10 cellular contexts compared by ENCODE assay signal in the genomic region with DNA sequence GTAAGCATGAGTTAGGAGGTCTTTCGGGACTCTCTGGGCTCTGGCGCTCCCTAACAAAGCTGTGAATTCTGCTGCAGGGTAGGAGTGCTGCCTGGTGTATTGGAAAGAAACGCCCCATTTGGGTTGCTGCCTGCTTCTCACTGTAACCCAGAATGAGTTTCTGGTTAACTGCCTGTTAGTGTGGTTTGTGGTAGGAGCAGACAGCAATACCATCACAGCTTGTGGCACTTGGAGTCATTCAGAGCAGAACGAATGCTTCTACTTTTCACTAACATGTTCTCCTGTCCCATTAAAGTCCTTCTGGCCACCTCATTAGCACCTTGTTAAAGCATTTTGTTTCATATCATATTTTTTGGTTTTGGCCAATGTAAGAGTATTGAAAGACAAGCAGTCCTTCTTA. TPM values are rescaled to one million over a fixed set of nuclear protein-coding genes. Genes with fewer than 3 reads are reported as not detected.
DNase-seq lines count a peak whose midpoint lies in the region; ATAC-seq and TF ChIP-seq lines count a peak whose summit lies in the region.
"Had no signal": no experiment of that assay in that cellular context is flagged by ENCODE, and none has a peak within 500 bp of the region (broad histone marks: within the 10 kb centered on the region; RNA-seq: fewer than 3 reads in every experiment).

No MANE protein-coding gene starts in this region.

- no peaks in the 10 kb centered on the region for H3K27me3 Mint-ChIP-seq in activated naive CD4-positive, alpha-beta T cell treated with anti-CD3 and anti-CD28 coated beads for 36 hours (ENCODE audit: low read depth)
- H3K27me3 Mint-ChIP-seq in type B pancreatic cell, result no peaks in the 10 kb centered on the region

- no peak overlapping the region for H3K27ac Mint-ChIP-seq in stimulated activated effector memory CD8-positive, alpha-beta T cell treated with anti-CD3 and anti-CD28 coated beads, Interleukin-12 subunit alpha, Interleukin-12 subunit beta, amount 100 ng/mL, for 72 hours
- no peak overlapping the region for H3K27ac Mint-ChIP-seq in activated naive CD4-positive, alpha-beta T cell treated with anti-CD3 and anti-CD28 coated beads for 36 hours
- H3K27ac Mint-ChIP-seq in type B pancreatic cell, result no peak overlapping the region

- peak; percentile 20 for DNase-seq in activated CD4-positive, alpha-beta T cell treated with anti-CD3 and anti-CD28 coated beads for 48 hours
- no peak for DNase-seq in activated CD4-positive, alpha-beta T cell treated with anti-CD3 and anti-CD28 coated beads for 4 hours
- DNase-seq in HT1080 (ENCODE audit: low read depth), result peak; percentile 33
- DNase-seq in astrocyte of the hippocampus (ENCODE audit: low read depth, low spot score), result peak; percentile 90
- no peak for DNase-seq in stimulated activated effector memory CD8-positive, alpha-beta T cell treated with anti-CD3 and anti-CD28 coated beads, Interleukin-12 subunit alpha, Interleukin-12 subunit beta, amount 100 ng/mL, for 72 hours (ENCODE audit: low spot score in 2 of 2)
- DNase-seq in activated naive CD4-positive, alpha-beta T cell treated with anti-CD3 and anti-CD28 coated beads for 36 hours, result no peak
- no peak for DNase-seq in HT-29 (ENCODE audit: low spot score)
- no peak for DNase-seq in type B pancreatic cell (ENCODE audit: extremely low spot score, unreplicated experiment)
- DNase-seq: thyroid gland had no signal

- no peaks in the 10 kb centered on the region for H3K36me3 Mint-ChIP-seq in stimulated activated effector memory CD8-positive, alpha-beta T cell treated with anti-CD3 and anti-CD28 coated beads, Interleukin-12 subunit alpha, Interleukin-12 subunit beta, amount 100 ng/mL, for 72 hours
- H3K36me3 Mint-ChIP-seq in activated naive CD4-positive, alpha-beta T cell treated with anti-CD3 and anti-CD28 coated beads for 36 hours (ENCODE audit: low read depth), result no peaks in the 10 kb centered on the region
- no peaks in the 10 kb centered on the region for H3K36me3 Mint-ChIP-seq in type B pancreatic cell

- intact Hi-C loops in activated naive CD4-positive, alpha-beta T cell treated with anti-CD3 and anti-CD28 coated beads for 36 hours (cut with micrococcal nuclease), result no loop called here

- H3K4me3 Mint-ChIP-seq in stimulated activated effector memory CD8-positive, alpha-beta T cell treated with anti-CD3 and anti-CD28 coated beads, Interleukin-12 subunit alpha, Interleukin-12 subunit beta, amount 100 ng/mL, for 72 hours, result no peak overlapping the region
- no peak overlapping the region for H3K4me3 Mint-ChIP-seq in activated naive CD4-positive, alpha-beta T cell treated with anti-CD3 and anti-CD28 coated beads for 36 hours
- no peak overlapping the region for H3K4me3 Mint-ChIP-seq in type B pancreatic cell

- no peaks in the 10 kb centered on the region for H3K4me1 Mint-ChIP-seq in stimulated activated effector memory CD8-positive, alpha-beta T cell treated with anti-CD3 and anti-CD28 coated beads, Interleukin-12 subunit alpha, Interleukin-12 subunit beta, amount 100 ng/mL, for 72 hours
- H3K4me1 Mint-ChIP-seq in activated naive CD4-positive, alpha-beta T cell treated with anti-CD3 and anti-CD28 coated beads for 36 hours (ENCODE audit: low read depth), result peaks cover 7% of the 10 kb centered on the region
- no peaks in the 10 kb centered on the region for H3K4me1 Mint-ChIP-seq in type B pancreatic cell (ENCODE audit: unreplicated experiment)

- CTCF ChIA-PET in activated naive CD4-positive, alpha-beta T cell treated with anti-CD3 and anti-CD28 coated beads for 36 hours (lab: Charles Lee), result interaction anchor here (1.5 to 1.6 kb wide), 2 partner anchors 9 to 58 kb away, joined by 3 to 4 read pairs; no protein-coding TSS in a partner anchor

- TF ChIP-seq CTCF in type B pancreatic cell (conservative IDR thresholded peaks at IDR 0.05), result no peak

- H3K9me3 Mint-ChIP-seq in stimulated activated effector memory CD8-positive, alpha-beta T cell treated with anti-CD3 and anti-CD28 coated beads, Interleukin-12 subunit alpha, Interleukin-12 subunit beta, amount 100 ng/mL, for 72 hours, result no peaks in the 10 kb centered on the region
- H3K9me3 Mint-ChIP-seq in activated naive CD4-positive, alpha-beta T cell treated with anti-CD3 and anti-CD28 coated beads for 36 hours, result no peaks in the 10 kb centered on the region
- no peaks in the 10 kb centered on the region for H3K9me3 Mint-ChIP-seq in type B pancreatic cell

- ATAC-seq in stimulated activated effector memory CD8-positive, alpha-beta T cell treated with anti-CD3 and anti-CD28 coated beads, Interleukin-12 subunit alpha, Interleukin-12 subunit beta, amount 100 ng/mL, for 72 hours, result peak; percentile 80
- ATAC-seq: A549 had no signal

RNA-seq across cellular contexts. Expression of a gene that starts 18.1 kb away (rescaled TPM):
- 3.5 and 5.6 TPM in 2 replicates for total RNA-seq in HT1080 (2014; rRNA removed; shearing (Covaris generic))
- 12.4 and 14.0 TPM in 2 replicates for polyA plus RNA-seq in HT1080 (2015; cell fraction: cytosol; rRNA removed)
- 4.1 and 5.4 TPM in 2 replicates for polyA plus RNA-seq in HT1080 (2015; cell fraction: nucleus; rRNA removed)
- 1 to 10 TPM; 4.9 to 6.3 TPM for total RNA-seq in activated naive CD4-positive, alpha-beta T cell treated with anti-CD3 and anti-CD28 coated beads for 36 hours
- 1.9 and 3.0 TPM in 2 replicates for total RNA-seq in HT-29 (2014; rRNA removed; shearing (Covaris generic))
- total RNA-seq in type B pancreatic cell (ENCODE audit: low replicate concordance), result 5.3 TPM in 1 of 2 replicates, not detected in the other

Comparison
In these comparisons a context has a peak if more than half of its experiments do, and no peak if none do; other contexts are left out.
1. DNase-seq: peak in activated CD4-positive, alpha-beta T cell treated with anti-CD3 and anti-CD28 coated beads for 48 hours (single experiment), HT1080 (single experiment) and astrocyte of the hippocampus (single experiment); none in activated CD4-positive, alpha-beta T cell treated with anti-CD3 and anti-CD28 coated beads for 4 hours (0 of 2), stimulated activated effector memory CD8-positive, alpha-beta T cell treated with anti-CD3 and anti-CD28 coated beads, Interleukin-12 subunit alpha, Interleukin-12 subunit beta, amount 100 ng/mL, for 72 hours (0 of 2), activated naive CD4-positive, alpha-beta T cell treated with anti-CD3 and anti-CD28 coated beads for 36 hours (single experiment), HT-29 (single experiment) and type B pancreatic cell (single experiment).